ENCODE assay signal across 1 cellular context in the genomic region with DNA sequence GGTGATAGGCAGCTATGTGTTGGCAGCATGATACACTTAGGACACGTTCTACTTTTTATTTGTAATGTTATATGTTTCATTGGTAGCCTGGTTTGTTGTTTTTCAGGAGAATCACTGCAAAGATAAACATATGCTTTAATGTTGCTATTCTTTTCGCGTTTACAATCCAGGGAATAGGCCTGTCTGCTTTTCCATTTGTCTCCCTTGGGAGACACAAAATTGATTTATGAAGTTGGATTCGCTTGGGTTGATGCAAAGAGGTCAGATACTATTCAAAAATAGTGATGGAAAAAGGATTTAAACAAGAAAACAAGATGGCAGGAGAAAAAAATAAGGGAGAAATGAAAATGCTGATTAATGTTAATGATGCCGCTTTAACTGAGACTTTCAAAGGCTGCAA.
TF ChIP-seq lines count a peak whose summit lies in the region.

No MANE protein-coding gene starts in this region.

TF ChIP-seq in HEK293, 187 proteins besides CTCF, POLR2A, EP300 and RAD21 (continued from another document):
- TF ChIP-seq, protein P1, sequence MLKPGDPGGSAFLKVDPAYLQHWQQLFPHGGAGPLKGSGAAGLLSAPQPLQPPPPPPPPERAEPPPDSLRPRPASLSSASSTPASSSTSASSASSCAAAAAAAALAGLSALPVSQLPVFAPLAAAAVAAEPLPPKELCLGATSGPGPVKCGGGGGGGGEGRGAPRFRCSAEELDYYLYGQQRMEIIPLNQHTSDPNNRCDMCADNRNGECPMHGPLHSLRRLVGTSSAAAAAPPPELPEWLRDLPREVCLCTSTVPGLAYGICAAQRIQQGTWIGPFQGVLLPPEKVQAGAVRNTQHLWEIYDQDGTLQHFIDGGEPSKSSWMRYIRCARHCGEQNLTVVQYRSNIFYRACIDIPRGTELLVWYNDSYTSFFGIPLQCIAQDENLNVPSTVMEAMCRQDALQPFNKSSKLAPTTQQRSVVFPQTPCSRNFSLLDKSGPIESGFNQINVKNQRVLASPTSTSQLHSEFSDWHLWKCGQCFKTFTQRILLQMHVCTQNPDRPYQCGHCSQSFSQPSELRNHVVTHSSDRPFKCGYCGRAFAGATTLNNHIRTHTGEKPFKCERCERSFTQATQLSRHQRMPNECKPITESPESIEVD (tag by site-specific recombination; IDR thresholded peaks at IDR 0.05): peak; percentile 46
TF ChIP-seq in HEK293: peak in this region for 6.
